In genomic region chr7:25849361-25850184, GRCh38 we compare ENCODE assay signal across 8 cellular contexts.
DNase-seq lines count a peak whose midpoint lies in the region; ATAC-seq, FAIRE-seq and TF ChIP-seq lines count a peak whose summit lies in the region.

No MANE protein-coding gene starts in this region.

- H3K9me3 ChIP-seq in astrocyte (ENCODE audit: insufficient read depth, low read depth, low read length), result no peaks in the 10 kb centered on the region
- no peaks in the 10 kb centered on the region for H3K9me3 ChIP-seq in gastrocnemius medialis

- H3K36me3 ChIP-seq in astrocyte (ENCODE audit: insufficient read depth, low read length), result no peaks in the 10 kb centered on the region
- no peaks in the 10 kb centered on the region for H3K36me3 ChIP-seq in gastrocnemius medialis

- H3K36me3 Mint-ChIP-seq in astrocyte (ENCODE audit: low read depth, unreplicated experiment), result no peaks in the 10 kb centered on the region

- DNase-seq in GM04503 (ENCODE audit: low read depth), result peak; percentile 74
- DNase-seq in astrocyte (ENCODE audit: low read depth), result peak; percentile 86
- DNase-seq in hepatic stellate cell (ENCODE audit: low spot score), result peak; percentile 74
- DNase-seq in gastrocnemius medialis, result peak; percentile 70 to 83
- no peak for DNase-seq in T-helper 1 cell
- no peak for DNase-seq in stimulated activated naive CD4-positive, alpha-beta T cell (lab: John Stamatoyannopoulos, UW)

- peak overlapping the region; percentile 18 for H2AFZ ChIP-seq in astrocyte (ENCODE audit: low read depth, low read length)

- peak overlapping the region; percentile 6 for H3K4me3 ChIP-seq in astrocyte (ENCODE audit: insufficient read depth, low read depth, low read length)
- H3K4me3 ChIP-seq in gastrocnemius medialis, result peak overlapping the region in 2 of 4 donors; percentile 8 to 9

- H3K27ac ChIP-seq in astrocyte (ENCODE audit: low read depth, low read length) (peak overlapping the region; percentile 91), gastrocnemius medialis (peak overlapping the region; percentile 86 to 90 (median 88))

- peak overlapping the region; percentile 99 for H3K27ac Mint-ChIP-seq in astrocyte (ENCODE audit: unreplicated experiment)

- no peaks in the 10 kb centered on the region for H4K20me1 ChIP-seq in astrocyte (ENCODE audit: insufficient read depth, low read length)

- H3K9me3 Mint-ChIP-seq in astrocyte (ENCODE audit: unreplicated experiment), result no peaks in the 10 kb centered on the region

- intact Hi-C loops in gastrocnemius medialis (cut with DNase I; ENCODE audit: low total_unique reads), result loop anchor here (2.0 to 10.0 kb wide), 2 partner anchors 179 to 725 kb away; partner anchors contain the start of gene CYCS

- peak overlapping the region; percentile 78 for H3K4me2 ChIP-seq in astrocyte (ENCODE audit: low read length)

- peak in 1 of 2 donors; percentile 53 for TF ChIP-seq POLR2A in gastrocnemius medialis (IDR thresholded peaks at IDR 0.05)

- in situ Hi-C loops in gastrocnemius medialis (cut with MboI; ENCODE audit: low sequenced_read_pairs in 4 of 4), result loop anchor here (5.0 to 25.0 kb wide), 15 partner anchors 95 to 1335 kb away; partner anchors contain the start of genes SKAP2 (in 2 of the 4), HOXA10 (in 1 of the 4) and HOXA11 (in 1 of the 4)

- ATAC-seq in gastrocnemius medialis, result peak; percentile 76 to 86
- ATAC-seq in HG02678 (IDR thresholded peaks at IDR 0.05; ENCODE audit: unreplicated experiment), result no peak
- ATAC-seq in GM21576 (IDR thresholded peaks at IDR 0.05; ENCODE audit: unreplicated experiment), result no peak

- no peaks in the 10 kb centered on the region for H3K79me2 ChIP-seq in astrocyte (ENCODE audit: insufficient read depth, low read length)

- H3K4me1 ChIP-seq in astrocyte (ENCODE audit: insufficient read depth, low read length), result peaks cover 45% of the 10 kb centered on the region
- H3K4me1 ChIP-seq in gastrocnemius medialis, result peaks cover 66 to 69% of the 10 kb centered on the region in 2 donors

- peak overlapping the region; percentile 63 for H3K4me3 Mint-ChIP-seq in astrocyte (ENCODE audit: unreplicated experiment)

- H3K4me1 Mint-ChIP-seq in astrocyte (ENCODE audit: low read depth, unreplicated experiment), result peaks cover 65% of the 10 kb centered on the region

- peak; percentile 73 for FAIRE-seq in astrocyte (lab: Jason Lieb, UNC)

- H3K27me3 ChIP-seq in astrocyte (ENCODE audit: insufficient read depth, low read length) (peaks cover 21% of the 10 kb centered on the region), gastrocnemius medialis (no peaks in the 10 kb centered on the region)

- H3K9ac ChIP-seq in astrocyte (ENCODE audit: low read length), result peak overlapping the region; percentile 72

- no peaks in the 10 kb centered on the region for H3K27me3 Mint-ChIP-seq in astrocyte (ENCODE audit: low read depth, unreplicated experiment)

- TF ChIP-seq CTCF in astrocyte (IDR thresholded peaks at IDR 0.05; ENCODE audit: insufficient read depth, low read depth, low read length) (no peak), gastrocnemius medialis (IDR thresholded peaks at IDR 0.05 in 4 of 5, conservative IDR thresholded peaks at IDR 0.05 in 1 of 5) (no peak)

Comparison
In these comparisons a context has a peak if more than half of its experiments do, and no peak if none do; other contexts are left out.
1. DNase-seq: peak in GM04503 (single experiment), astrocyte (single experiment), hepatic stellate cell (single experiment) and gastrocnemius medialis (2 of 2); none in T-helper 1 cell (0 of 5) and stimulated activated naive CD4-positive, alpha-beta T cell (0 of 6).
2. ATAC-seq: peak in gastrocnemius medialis (2 of 2); none in HG02678 (single experiment) and GM21576 (single experiment).